16 cellular contexts compared by ENCODE assay signal in the genomic region with DNA sequence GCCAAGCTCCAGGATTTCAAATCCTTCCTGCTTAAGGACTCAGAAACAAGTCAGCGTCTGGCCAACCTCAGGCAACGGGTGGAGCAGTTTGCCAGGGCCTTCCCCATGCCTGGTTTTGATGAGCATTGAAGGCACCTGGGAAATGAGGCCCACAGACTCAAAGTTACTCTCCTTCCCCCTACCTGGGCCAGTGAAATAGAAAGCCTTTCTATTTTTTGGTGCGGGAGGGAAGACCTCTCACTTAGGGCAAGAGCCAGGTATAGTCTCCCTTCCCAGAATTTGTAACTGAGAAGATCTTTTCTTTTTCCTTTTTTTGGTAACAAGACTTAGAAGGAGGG. TPM values are rescaled to one million over a fixed set of nuclear protein-coding genes. Genes with fewer than 3 reads are reported as not detected.
DNase-seq lines count a peak whose midpoint lies in the region; ATAC-seq and TF ChIP-seq lines count a peak whose summit lies in the region.
"Had no signal": no experiment of that assay in that cellular context is flagged by ENCODE, and none has a peak within 500 bp of the region (broad histone marks: within the 10 kb centered on the region; RNA-seq: fewer than 3 reads in every experiment).

No MANE protein-coding gene starts in this region.

- intact Hi-C loops in heart right ventricle (cut with DNase I) (no loop called here), left ventricle myocardium superior (cut with micrococcal nuclease) (no loop called here), tibial artery (cut with DNase I; ENCODE audit: low total_unique reads) (no loop called here)

- no peak for TF ChIP-seq CTCF in heart right ventricle (IDR thresholded peaks at IDR 0.05)
- no peak for TF ChIP-seq CTCF in WERI-Rb-1 (IDR thresholded peaks at IDR 0.05; ENCODE audit: low read depth, low read length)
- no peak for TF ChIP-seq CTCF in glutamatergic neuron (IDR thresholded peaks at IDR 0.05; ENCODE audit: partially characterized antibody, unreplicated experiment)
- TF ChIP-seq CTCF in tibial artery (IDR thresholded peaks at IDR 0.05): no peak

- WGBS in heart right ventricle, 2 donors: 75 to 87% methylated on average over 3 of the region's 3 CpGs

- H3K27me3 Mint-ChIP-seq in glutamatergic neuron (ENCODE audit: unreplicated experiment): peaks cover 38% of the 10 kb centered on the region

- H3K36me3 Mint-ChIP-seq in glutamatergic neuron (ENCODE audit: unreplicated experiment): no peaks in the 10 kb centered on the region

- DNase-seq in heart right ventricle (no peak), left ventricle myocardium superior (no peak), WERI-Rb-1 (no peak), glutamatergic neuron (no peak), tibial artery (no peak), OCI-M2 (lab: John Stamatoyannopoulos, UW; ENCODE audit: unreplicated experiment) (no peak)
- DNase-seq: activated CD4-positive, alpha-beta T cell treated with anti-CD3 and anti-CD28 coated beads for 1 hour; amygdala; dermis blood vessel endothelial cell; DMS79 treated with DMSO at 0.1 percent for 48 hours; NCI-H1105 treated with DMSO at 0.1 percent for 48 hours; nucleus accumbens had no signal

- H3K4me3 Mint-ChIP-seq in glutamatergic neuron (ENCODE audit: unreplicated experiment): peak overlapping the region; percentile 53

- ATAC-seq in heart right ventricle: no peak
- ATAC-seq in left ventricle myocardium superior: no peak
- ATAC-seq in GM21576 (IDR thresholded peaks at IDR 0.05; ENCODE audit: unreplicated experiment): no peak
- ATAC-seq in GM19035 (IDR thresholded peaks at IDR 0.05; ENCODE audit: unreplicated experiment): no peak

- peak overlapping the region in 9 of 10 donors; percentile 50 to 87 (median 80) for H3K27ac ChIP-seq in heart right ventricle
- 0 out of 2 replicates have a peak overlapping the region, but pooled peaks have one; percentile 18 for H3K27ac ChIP-seq in WERI-Rb-1
- peak overlapping the region; percentile 90 to 95 for H3K27ac ChIP-seq in tibial artery

- no peak overlapping the region for H3K4me3 ChIP-seq in heart right ventricle
- H3K4me3 ChIP-seq in WERI-Rb-1 (ENCODE audit: low read depth, low read length): no peak overlapping the region
- no peak overlapping the region for H3K4me3 ChIP-seq in tibial artery
- H3K4me3 ChIP-seq: lung, suprapubic skin had no signal

- H3K36me3 ChIP-seq in heart right ventricle: peaks cover 0 to 39% (median 24%) of the 10 kb centered on the region in 9 donors
- peaks cover 53% of the 10 kb centered on the region for H3K36me3 ChIP-seq in WERI-Rb-1
- peaks cover 0 to 40% (median 35%) of the 10 kb centered on the region in 3 donors for H3K36me3 ChIP-seq in tibial artery

- peaks cover 0 to 43% (median 29%) of the 10 kb centered on the region in 7 donors for H3K27me3 ChIP-seq in heart right ventricle
- no peaks in the 10 kb centered on the region for H3K27me3 ChIP-seq in WERI-Rb-1 (ENCODE audit: insufficient read depth, low read depth, severe bottlenecking)
- peaks cover 0 to 7% of the 10 kb centered on the region in 2 donors for H3K27me3 ChIP-seq in tibial artery

- peaks cover 28% of the 10 kb centered on the region for H3K4me1 Mint-ChIP-seq in glutamatergic neuron (ENCODE audit: low read depth, unreplicated experiment)

- H3K9me3 Mint-ChIP-seq in glutamatergic neuron (ENCODE audit: unreplicated experiment): peaks cover 34% of the 10 kb centered on the region

- H3K9me3 ChIP-seq in heart right ventricle (no peaks in the 10 kb centered on the region), WERI-Rb-1 (ENCODE audit: severe bottlenecking) (no peaks in the 10 kb centered on the region), tibial artery (no peaks in the 10 kb centered on the region)
- H3K9me3 ChIP-seq: suprapubic skin had no signal

- H3K4me1 ChIP-seq in heart right ventricle (peaks cover 15 to 81% (median 47%) of the 10 kb centered on the region in 9 donors), tibial artery (peaks cover 5 to 75% (median 65%) of the 10 kb centered on the region in 4 donors)

- no peak overlapping the region for H3K27ac Mint-ChIP-seq in glutamatergic neuron (ENCODE audit: unreplicated experiment)

RNA-seq across cellular contexts. Expression of gene SHMT2, which starts 4.7 kb away (rescaled TPM):
- total RNA-seq in heart right ventricle (10 to 100 TPM; 24.4 to 47.6 (median 27.1) TPM), left ventricle myocardium superior (33.4 TPM), glutamatergic neuron (ENCODE audit: unreplicated experiment) (165 TPM)
- 10 to 100 TPM; 14.3 to 49.8 TPM for polyA plus RNA-seq in heart right ventricle

RNA-seq across cellular contexts. Expression of gene STAC3, which starts 16.8 kb away (rescaled TPM):
- total RNA-seq in heart right ventricle: 1 to 10 TPM in 4 of 10 donors, under 1 TPM in 6; 0.30 to 2.9 (median 0.98) TPM
- polyA plus RNA-seq in heart right ventricle: 1 to 10 TPM in 1 of 2 donors, under 1 TPM in 1; 0.81 to 1.7 TPM
- total RNA-seq in left ventricle myocardium superior: 1.4 TPM
- 12.1 TPM for total RNA-seq in glutamatergic neuron (ENCODE audit: unreplicated experiment)
- total RNA-seq: dermis blood vessel endothelial cell had no signal

RNA-seq across cellular contexts. Expression of gene NXPH4, which starts 17.6 kb away (rescaled TPM):
- total RNA-seq in heart right ventricle (1 to 10 TPM in 7 of 10 donors, under 1 TPM in 3; 0.18 to 6.2 (median 2.3) TPM), left ventricle myocardium superior (1.8 TPM), glutamatergic neuron (ENCODE audit: unreplicated experiment) (10.5 TPM)
- polyA plus RNA-seq in heart right ventricle: 1 to 10 TPM in 1 of 2 donors, under 1 TPM in 1; 0.66 to 1.8 TPM

Comparison
In these comparisons a context has a peak if more than half of its experiments do, and no peak if none do; other contexts are left out.
1. H3K27ac ChIP-seq: peak in every context shown above with its lines; median percentile 92 in tibial artery; 80 in heart right ventricle; 18 in WERI-Rb-1.